ENCODE assay signal across 8 cellular contexts in genomic region chr5:154756203-154756870, GRCh38. TPM values are rescaled to one million over a fixed set of nuclear protein-coding genes. Genes with fewer than 3 reads are reported as not detected.
A peak's percentile ranks its signal among the peaks of the same experiment; 100 is the strongest.
DNase-seq lines count a peak whose midpoint lies in the region; ATAC-seq, FAIRE-seq and TF ChIP-seq lines count a peak whose summit lies in the region.

No MANE protein-coding gene starts in this region.

- dilution Hi-C loops in keratinocyte (cut with MboI; ENCODE audit: extremely low pct_ligation_motif_present, low sequenced_read_pairs) = no loop called here

- H3K4me3 Mint-ChIP-seq in T-helper 17 cell = peak overlapping the region; percentile 99

- intact Hi-C loops in K562 (cut with micrococcal nuclease) = no loop called here

- POLR2A ChIA-PET in K562 (lab: Yijun Ruan, JAX) (interaction anchor here (0.6 to 1.0 kb wide), 3 partner anchors 50 to 618 kb away, joined by 3 read pairs; no protein-coding TSS in a partner anchor), HEK293T (lab: Yijun Ruan, JAX) (interaction anchor here (0.6 kb wide), 1 partner anchor 78 kb away, joined by 3 read pairs; no protein-coding TSS in a partner anchor)

- FAIRE-seq in K562 (lab: Jason Lieb, UNC) (no peak), keratinocyte (lab: Jason Lieb, UNC) (no peak)

- H2AFZ ChIP-seq in K562 (ENCODE audit: low read depth, low read length) (peak overlapping the region; percentile 35; the same call in 1 of the 2 replicates), keratinocyte (ENCODE audit: control insufficient read depth, low read length) (no peak overlapping the region)

- 1% methylated on average over 27 of the region's 48 CpGs for WGBS in K562 (ENCODE audit: insufficient coverage, low coverage, missing lambda C conversion rate)

- no peaks in the 10 kb centered on the region for H3K27me3 Mint-ChIP-seq in T-helper 17 cell

- TF ChIP-seq EP300 in K562 (IDR thresholded peaks at IDR 0.05; ENCODE audit: low read length) = no peak

- H3K9me1 ChIP-seq in K562 (ENCODE audit: control insufficient read depth, insufficient read depth, low read length) (peaks cover 5% of the 10 kb centered on the region), keratinocyte (ENCODE audit: control insufficient read depth, extremely low read depth, insufficient read depth, low read length) (no peaks in the 10 kb centered on the region)

- peaks cover 4% of the 10 kb centered on the region for H3K36me3 Mint-ChIP-seq in T-helper 17 cell (ENCODE audit: low read depth)

- H3K27me3 ChIP-seq in HAP-1 (ENCODE audit: low read depth) = no peaks in the 10 kb centered on the region
- H3K27me3 ChIP-seq in K562 (ENCODE audit: control insufficient read depth in 2 of 2, insufficient read depth in 2 of 2, low read length in 2 of 2) = no peaks in the 10 kb centered on the region
- H3K27me3 ChIP-seq in keratinocyte (ENCODE audit: control insufficient read depth, extremely low read depth, insufficient read depth, low read length) = no peaks in the 10 kb centered on the region

- DNase-seq in HAP-1 (ENCODE audit: low spot score in 2 of 2) = peak in 1 of 2 experiments; percentile 45
- DNase-seq in T-helper 17 cell = peak; percentile 14 to 23 (median 17)
- DNase-seq in K562 (ENCODE audit: extremely low read depth in 1 of 4, low spot score in 3 of 4) = peak; percentile 65 to 81 (median 74)
- no peak for DNase-seq in keratinocyte (ENCODE audit: low read depth, low spot score)
- peak; percentile 18 to 37 for DNase-seq in stimulated activated CD4-positive, alpha-beta T cell treated with anti-CD3 and anti-CD28 coated beads, Interleukin-15, amount 100 ng/mL, for 1 hour (ENCODE audit: low read depth in 1 of 2, low spot score in 1 of 2)
- no peak for DNase-seq in NCI-H446 (lab: John Stamatoyannopoulos, UW)
- no peak for DNase-seq in HEK293T (ENCODE audit: extremely low spot score)

- peaks cover 50% of the 10 kb centered on the region for H3K4me1 Mint-ChIP-seq in T-helper 17 cell

- peak overlapping the region; percentile 97 for H3K27ac Mint-ChIP-seq in T-helper 17 cell

- H3K9ac ChIP-seq in K562 (ENCODE audit: insufficient read depth in 1 of 2, low read depth in 2 of 2, low read length in 2 of 2) (peak overlapping the region; percentile 97 to 98), keratinocyte (ENCODE audit: control insufficient read depth, extremely low read depth, insufficient read depth, low read length) (peak overlapping the region; percentile 86)

- TSS peak; percentile 17 for BruUV-seq in K562 (replicated peaks; lab: Mats Ljungman, UMichigan)

- in situ Hi-C loops in HAP-1 (cut with MboI; ENCODE audit: low sequenced_read_pairs) (no loop called here), K562 (cut with MboI) (no loop called here)

- H3K4me2 ChIP-seq in K562 (ENCODE audit: insufficient read depth, low read length) = peak overlapping the region; percentile 89
- H3K4me2 ChIP-seq in keratinocyte (ENCODE audit: control insufficient read depth, extremely low read depth, insufficient read depth, low read depth, low read length) = peak overlapping the region; percentile 54

- H4K20me1 ChIP-seq in K562 (replicated peaks; ENCODE audit: control insufficient read depth, insufficient read depth, low read length) = peaks cover 34% of the 10 kb centered on the region
- H4K20me1 ChIP-seq in keratinocyte (ENCODE audit: control insufficient read depth, extremely low read depth, insufficient read depth, low read length) = peaks cover 32% of the 10 kb centered on the region

- no peak for TF ChIP-seq CTCF in K562 (IDR thresholded peaks at IDR 0.05 in 2 of 3, conservative IDR thresholded peaks at IDR 0.05 in 1 of 3; ENCODE audit: insufficient read depth in 2 of 3, low read depth in 1 of 3, low read length in 3 of 3)
- TF ChIP-seq CTCF in keratinocyte (optimal IDR thresholded peaks at IDR 0.05 in 1 of 3, IDR thresholded peaks at IDR 0.05 in 1 of 3, conservative IDR thresholded peaks at IDR 0.05 in 1 of 3; ENCODE audit: extremely low read depth in 1 of 3, insufficient read depth in 2 of 3, low read length in 3 of 3) = no peak

- CTCF ChIA-PET in K562 (lab: Yijun Ruan, JAX; ENCODE audit: low intra/inter-chr PET ratio) (no interaction called here), HEK293T (lab: Yijun Ruan, JAX) (no interaction called here)

- no peaks in the 10 kb centered on the region for H3K9me3 ChIP-seq in HAP-1
- H3K9me3 ChIP-seq in T-helper 17 cell (ENCODE audit: control insufficient read depth, low read length, poor library complexity, severe bottlenecking) = no peaks in the 10 kb centered on the region
- H3K9me3 ChIP-seq in K562 (replicated peaks; ENCODE audit: control insufficient read depth, insufficient read depth, low read depth, low read length) = no peaks in the 10 kb centered on the region
- no peaks in the 10 kb centered on the region for H3K9me3 ChIP-seq in keratinocyte (ENCODE audit: control insufficient read depth, low read depth, low read length)

- TF ChIP-seq RAD21 in K562 (CRISPR knock-in tag; conservative IDR thresholded peaks at IDR 0.05 in 1 of 2, IDR thresholded peaks at IDR 0.05 in 1 of 2) = no peak

- TF ChIP-seq POLR2A in K562 (conservative IDR thresholded peaks at IDR 0.05) = peak; percentile 57; the same call in 1 of the 2 replicates

- H3K27ac ChIP-seq in K562 (ENCODE audit: extremely low read depth, low read depth, low read length) = peak overlapping the region; percentile 92
- peak overlapping the region; percentile 79 for H3K27ac ChIP-seq in keratinocyte (ENCODE audit: control insufficient read depth, insufficient read depth, low read length)

- ATAC-seq in T-helper 17 cell (no peak), K562 (peak; percentile 37), HG02852 (IDR thresholded peaks at IDR 0.05; ENCODE audit: unreplicated experiment) (no peak)

- H3K36me3 ChIP-seq in HAP-1 (replicated peaks) = peaks cover 6% of the 10 kb centered on the region
- peaks cover 25% of the 10 kb centered on the region for H3K36me3 ChIP-seq in K562 (ENCODE audit: control insufficient read depth, insufficient read depth, low read length)
- no peaks in the 10 kb centered on the region for H3K36me3 ChIP-seq in keratinocyte (ENCODE audit: control insufficient read depth in 2 of 2, extremely low read depth in 1 of 2, insufficient read depth in 2 of 2, low read length in 2 of 2)

- peaks cover 39% of the 10 kb centered on the region for H3K4me1 ChIP-seq in HAP-1
- peaks cover 44% of the 10 kb centered on the region in 2 experiments for H3K4me1 ChIP-seq in K562 (replicated peaks in 1 of 2; ENCODE audit: control insufficient read depth in 2 of 2, insufficient read depth in 2 of 2, low read length in 2 of 2)
- H3K4me1 ChIP-seq in keratinocyte (ENCODE audit: control insufficient read depth, extremely low read depth, insufficient read depth, low read length) = peaks cover 40% of the 10 kb centered on the region

- peaks cover 77% of the 10 kb centered on the region for H3K79me2 ChIP-seq in K562 (ENCODE audit: control insufficient read depth, insufficient read depth, low read length)
- H3K79me2 ChIP-seq in keratinocyte (ENCODE audit: control insufficient read depth, insufficient read depth, low read length) = peaks cover 60% of the 10 kb centered on the region

- H3K4me3 ChIP-seq in HAP-1 (peak overlapping the region; percentile 87), K562 (peak overlapping the region; percentile 83), keratinocyte (ENCODE audit: control insufficient read depth in 2 of 3, extremely low read depth in 1 of 3, insufficient read depth in 2 of 3, low read depth in 1 of 3, low read length in 3 of 3) (peak overlapping the region; percentile 77 to 94 (median 83))

TF ChIP-seq in K562, 482 proteins besides CTCF, POLR2A, EP300 and RAD21 (continues in another document):
- TF ChIP-seq CSDE1 (IDR thresholded peaks at IDR 0.05) (no peak), MAZ (CRISPR knock-in tag; conservative IDR thresholded peaks at IDR 0.05 in 1 of 2, IDR thresholded peaks at IDR 0.05 in 1 of 2) (peak in 1 of 2 experiments; percentile 72; a peak in 2 of 4 replicates)

TF ChIP-seq in HEK293T, 16 proteins besides CTCF, POLR2A, EP300 and RAD21 (continues in another document):
- TF ChIP-seq L3MBTL2 (conservative IDR thresholded peaks at IDR 0.05) = no peak
- no peak for TF ChIP-seq ZNF384 (IDR thresholded peaks at IDR 0.05)
- TF ChIP-seq ARNT (IDR thresholded peaks at IDR 0.05) = no peak
- no peak for TF ChIP-seq HDGF (IDR thresholded peaks at IDR 0.05; ENCODE audit: borderline replicate concordance)
- TF ChIP-seq BHLHE40 (IDR thresholded peaks at IDR 0.05; ENCODE audit: borderline replicate concordance) = no peak
- no peak for TF ChIP-seq TARDBP (IDR thresholded peaks at IDR 0.05)
- no peak for TF ChIP-seq FOXK2 (IDR thresholded peaks at IDR 0.05)
- no peak for TF ChIP-seq SP1 (IDR thresholded peaks at IDR 0.05)
- TF ChIP-seq FOXA1 (IDR thresholded peaks at IDR 0.05) = no peak
- no peak for TF ChIP-seq ELF4 (IDR thresholded peaks at IDR 0.05)
- TF ChIP-seq NFRKB (IDR thresholded peaks at IDR 0.05) = no peak

RNA-seq across cellular contexts. Expression of gene LARP1, which starts 1.2 kb away (rescaled TPM):
- total RNA-seq in T-helper 17 cell = 100 to 1,000 TPM; 121 to 125 TPM
- 329 and 371 TPM in 2 replicates for total RNA-seq in K562 (2011; cell fraction: chromatin; rRNA removed; ENCODE audit: low replicate concordance)
- total RNA-seq in K562 (2011; cell fraction: nucleolus; rRNA removed) = 172 and 190 TPM in 2 replicates
- total RNA-seq in K562 (2011; cell fraction: nucleoplasm; rRNA removed) = 207 and 246 TPM in 2 replicates
- 80.4 and 108 TPM in 2 replicates for total RNA-seq in K562 (2014; rRNA removed)
- 103 and 123 TPM in 2 replicates for total RNA-seq in K562 (2014; rRNA removed; fragmentation: Illumina TruSeq; extraction: Trizol)
- 92.0 and 99.1 TPM in 2 replicates for total RNA-seq in K562 (2015; rRNA removed; fragmentation: Illumina TruSeq; extraction: Trizol)
- 267 and 300 TPM in 2 replicates for total RNA-seq in K562 (2021)
- 74.2 and 82.6 TPM in 2 replicates for polyA plus RNA-seq in K562 (2011; rRNA removed)
- 50.4 and 50.8 TPM in 2 replicates for polyA plus RNA-seq in K562 (2011; cell fraction: cytosol; rRNA removed)
- 249 and 279 TPM in 2 replicates for polyA plus RNA-seq in K562 (2011; cell fraction: nucleus; rRNA removed)
- 72.9 and 116 TPM in 2 replicates for polyA plus RNA-seq in K562 (2012)
- polyA plus RNA-seq in K562 (2014; fragmentation: Illumina TruSeq; extraction: Trizol) = 184 and 201 TPM in 2 replicates
- 10 to 100 TPM; 22.6 to 54.7 TPM for polyA plus RNA-seq in K562 (2014; fragmentation: Nextera tagmentation; extraction: Ambion mirVana)
- polyA plus RNA-seq in K562 (2014; rRNA removed) = 113 and 114 TPM in 2 replicates
- polyA minus RNA-seq in K562 (2011; rRNA and poly(A)+ RNA removed) = 95.4 and 99.1 TPM in 2 replicates
- 92.4 and 104 TPM in 2 replicates for polyA minus RNA-seq in K562 (2011; cell fraction: cytosol; rRNA and poly(A)+ RNA removed)
- polyA minus RNA-seq in K562 (2011; cell fraction: nucleus; rRNA and poly(A)+ RNA removed) = 77.0 and 118 TPM in 2 replicates
- polyA plus RNA-seq in keratinocyte = 39.3 to 139 TPM (median 65.6 TPM) in 3 replicates
- 74.4 TPM for polyA plus RNA-seq in keratinocyte (2011; ENCODE audit: low read depth)
- 74.6 and 86.7 TPM in 2 replicates for polyA plus RNA-seq in keratinocyte (2011; cell fraction: cytosol; rRNA removed)
- polyA plus RNA-seq in keratinocyte (2011; cell fraction: nucleus; rRNA removed) = 161 and 167 TPM in 2 replicates
- polyA plus RNA-seq in keratinocyte (2012; ENCODE audit: low replicate concordance) = 51.1 and 105 TPM in 2 replicates
- polyA minus RNA-seq in keratinocyte = 74.0 to 207 TPM (median 113 TPM) in 3 replicates
- 70.0 TPM for polyA minus RNA-seq in keratinocyte (2011; cell fraction: cytosol; rRNA and poly(A)+ RNA removed)
- 98.7 and 186 TPM in 2 replicates for polyA minus RNA-seq in keratinocyte (2011; cell fraction: nucleus; rRNA and poly(A)+ RNA removed)

Comparison
In these comparisons a context has a peak if more than half of its experiments do, and no peak if none do; other contexts are left out.
1. DNase-seq: peak in T-helper 17 cell (3 of 3), K562 (4 of 4) and stimulated activated CD4-positive, alpha-beta T cell treated with anti-CD3 and anti-CD28 coated beads, Interleukin-15, amount 100 ng/mL, for 1 hour (2 of 2); none in keratinocyte (single experiment), NCI-H446 (0 of 2) and HEK293T (single experiment).
2. Peak in every context shown above with its lines, with median percentiles within 50 percentile points of each other: H3K4me3 ChIP-seq.